ENCODE assay signal across 8 cellular contexts in the genomic region with DNA sequence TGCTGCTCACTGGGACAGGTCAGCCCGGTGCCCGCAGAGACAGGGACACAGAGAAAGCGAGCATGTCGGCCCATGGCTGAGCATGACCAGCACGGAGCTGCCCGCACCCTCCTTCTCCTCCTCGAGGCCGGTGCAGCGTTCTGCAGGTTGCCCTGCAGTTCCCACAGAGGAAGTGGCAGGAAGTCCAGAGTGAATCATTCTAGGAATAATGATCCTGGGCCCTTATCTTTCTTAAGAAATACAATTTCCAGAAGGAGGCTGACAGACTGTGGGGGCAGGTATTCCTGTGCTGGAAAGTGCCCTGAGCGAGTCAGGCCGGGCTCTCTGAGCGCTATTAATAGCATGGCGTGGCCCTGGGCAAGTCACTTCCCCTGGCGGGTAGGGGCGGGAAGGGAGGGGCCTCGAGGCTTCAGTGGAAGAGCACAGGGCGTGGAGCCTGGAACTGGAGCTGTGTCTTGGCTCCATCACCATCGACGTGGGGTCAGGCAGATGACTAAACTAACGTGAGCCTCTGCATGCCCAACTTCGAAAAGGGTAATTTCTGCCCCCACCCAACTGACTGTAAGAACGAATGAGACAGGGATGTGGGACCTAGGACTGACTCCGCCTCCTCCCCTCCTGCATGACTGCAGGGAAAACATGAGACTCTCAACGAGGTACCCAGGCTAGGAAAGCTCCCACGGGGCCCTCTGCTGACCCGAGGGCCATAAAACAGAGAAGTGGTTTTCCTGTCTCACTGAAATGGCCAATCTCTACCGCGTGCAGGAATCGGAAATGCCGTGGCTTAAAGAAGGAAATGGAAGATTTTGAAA. TPM values are rescaled to one million over a fixed set of nuclear protein-coding genes. Genes with fewer than 3 reads are reported as not detected.
DNase-seq lines count a peak whose midpoint lies in the region; ATAC-seq, FAIRE-seq and TF ChIP-seq lines count a peak whose summit lies in the region.

No MANE protein-coding gene starts in this region.

- no peaks in the 10 kb centered on the region for H3K9me2 ChIP-seq in GM23248 (ENCODE audit: insufficient read depth)

- no peak for FAIRE-seq in kidney (lab: Jason Lieb, UNC)

- peak overlapping the region; percentile 66 for H3K27ac ChIP-seq in GM23248
- H3K27ac ChIP-seq in brain microvascular endothelial cell, result peak overlapping the region; percentile 35
- H3K27ac ChIP-seq in kidney (ENCODE audit: low read depth in 2 of 2, low read length in 2 of 2), result peak overlapping the region in 1 of 2 donors; percentile 65

- intact Hi-C loops in kidney (cut with DNase I), result no loop called here

- H3K27me3 ChIP-seq in GM23248 (replicated peaks; ENCODE audit: insufficient read depth) (no peaks in the 10 kb centered on the region), brain microvascular endothelial cell (replicated peaks) (no peaks in the 10 kb centered on the region)

- in situ Hi-C loops in GM23248 (cut with MboI), result no loop called here
- in situ Hi-C loops in brain microvascular endothelial cell (cut with HindIII; ENCODE audit: low pct_ligation_motif_present, low sequenced_read_pairs), result no loop called here

- peak; percentile 95 for DNase-seq in A172 (ENCODE audit: low spot score)
- peak; percentile 88 for DNase-seq in GM23248
- peak; percentile 25 to 64 for DNase-seq in SW 1271 (lab: John Stamatoyannopoulos, UW)
- DNase-seq in brain microvascular endothelial cell, result peak; percentile 71
- DNase-seq in kidney, result peak; percentile 91
- DNase-seq in stimulated activated CD4-positive, alpha-beta T cell treated with anti-CD3 and anti-CD28 coated beads, Interleukin-4, amount 100 ng/mL, for 48 hours (ENCODE audit: low read depth in 2 of 2), result peak; percentile 54 to 66
- DNase-seq in NCI-H2107 (lab: John Stamatoyannopoulos, UW), result no peak

- no peaks in the 10 kb centered on the region; the same call in 1 of the 2 replicates for H3K36me3 ChIP-seq in GM23248 (ENCODE audit: low read depth)
- H3K36me3 ChIP-seq in brain microvascular endothelial cell (replicated peaks), result peaks cover 20% of the 10 kb centered on the region
- H3K36me3 ChIP-seq in kidney (ENCODE audit: control insufficient read depth in 1 of 2, insufficient read depth in 2 of 2, low read length in 2 of 2), result peaks cover 0 to 16% of the 10 kb centered on the region in 2 donors

- no peaks in the 10 kb centered on the region for H3K9me3 ChIP-seq in GM23248 (ENCODE audit: low read depth)
- no peaks in the 10 kb centered on the region for H3K9me3 ChIP-seq in kidney (ENCODE audit: control insufficient read depth in 1 of 2, low read length in 2 of 2)

- peaks cover 13% of the 10 kb centered on the region for H3F3A ChIP-seq in GM23248 (ENCODE audit: insufficient read depth)

- no peak for ATAC-seq in GM19395 (IDR thresholded peaks at IDR 0.05; ENCODE audit: unreplicated experiment)

- peak overlapping the region; percentile 6 for H3K4me2 ChIP-seq in GM23248 (ENCODE audit: unreplicated experiment)

- H3K9ac ChIP-seq in GM23248 (0 out of 2 replicates have a peak overlapping the region, but pooled peaks have one; percentile 7), kidney (ENCODE audit: low read length in 2 of 2) (no peak overlapping the region)

- peak; percentile 29 for TF ChIP-seq CTCF in brain microvascular endothelial cell (IDR thresholded peaks at IDR 0.05; ENCODE audit: low read depth, low read length, missing control alignments)
- no peak for TF ChIP-seq CTCF in kidney (IDR thresholded peaks at IDR 0.05; ENCODE audit: borderline replicate concordance, extremely low read depth, insufficient read depth)

- no peaks in the 10 kb centered on the region for H4K20me1 ChIP-seq in GM23248 (ENCODE audit: insufficient read depth)

- peaks cover 74% of the 10 kb centered on the region for H3K79me2 ChIP-seq in GM23248 (ENCODE audit: insufficient read depth)

- H3K4me3 ChIP-seq in GM23248 (no peak overlapping the region), brain microvascular endothelial cell (ENCODE audit: low read depth, low read length) (no peak overlapping the region), kidney (ENCODE audit: low read length in 2 of 2) (no peak overlapping the region)

- H2AFZ ChIP-seq in GM23248, result no peak overlapping the region

- peaks cover 5% of the 10 kb centered on the region; the same call in 1 of the 2 replicates for H3K4me1 ChIP-seq in GM23248 (ENCODE audit: insufficient read depth)
- H3K4me1 ChIP-seq in kidney (ENCODE audit: control insufficient read depth in 1 of 2, insufficient read depth in 1 of 2, low read depth in 1 of 2, low read length in 2 of 2), result peaks cover 12 to 52% of the 10 kb centered on the region in 2 donors

- 45 to 47% methylated on average over 26 to 30 of the region's 30 CpGs for WGBS in GM23248 (ENCODE audit: low coverage in 1 of 2, low lambda C conversion rate in 2 of 2, missing lambda C conversion rate in 2 of 2), 2 experiments

RNA-seq across cellular contexts. Expression of a gene that starts 9.8 kb away (rescaled TPM):
- total RNA-seq in A172 (2014; rRNA removed; shearing (Covaris generic)), result 0.17 TPM in 1 of 2 replicates, not detected in the other
- total RNA-seq in GM23248 (2014; rRNA removed; shearing (Covaris generic)), result 40.0 and 43.1 TPM in 2 replicates
- polyA plus RNA-seq in GM23248 (2016; fragmentation: Nextera tagmentation; extraction: Ambion mirVana), result 26.0 and 28.6 TPM in 2 replicates
- 40.9 TPM for total RNA-seq in kidney
- polyA plus RNA-seq in kidney (ENCODE audit: insufficient read depth, low read depth, low replicate concordance), result 49.5 TPM

RNA-seq across cellular contexts. Expression of a gene that starts 50.1 kb away (rescaled TPM):
- total RNA-seq in A172 (2014; rRNA removed; shearing (Covaris generic)), result 20.9 and 28.8 TPM in 2 replicates
- 24.7 and 29.3 TPM in 2 replicates for total RNA-seq in GM23248 (2014; rRNA removed; shearing (Covaris generic))
- polyA plus RNA-seq in GM23248 (2016; fragmentation: Nextera tagmentation; extraction: Ambion mirVana) (28.5 and 30.5 TPM in 2 replicates), kidney (ENCODE audit: insufficient read depth, low read depth, low replicate concordance) (27.7 TPM)
- 37.4 TPM for total RNA-seq in kidney

RNA-seq across cellular contexts. Expression of a gene that starts 54.5 kb away (rescaled TPM):
- not detected in 2 replicates for total RNA-seq in A172 (2014; rRNA removed; shearing (Covaris generic))
- total RNA-seq in GM23248 (2014; rRNA removed; shearing (Covaris generic)), result not detected in 2 replicates
- polyA plus RNA-seq in GM23248 (2016; fragmentation: Nextera tagmentation; extraction: Ambion mirVana) (0.18 TPM in 1 of 2 replicates, not detected in the other), kidney (ENCODE audit: insufficient read depth, low read depth, low replicate concordance) (not detected)
- total RNA-seq in kidney, result not detected

Comparison
In these comparisons a context has a peak if more than half of its experiments do, and no peak if none do; other contexts are left out.
1. RNA of a gene that starts 9.8 kb away (total RNA-seq): 40.9 TPM in kidney (single experiment) and 40.0 to 43.1 TPM in GM23248; 0.17 TPM in A172; every median in the first group is over 10 times any median in the second.